ENCODE assay signal across 8 cellular contexts in genomic region chr4:41934813-41935651, GRCh38. TPM values are rescaled to one million over a fixed set of nuclear protein-coding genes. Genes with fewer than 3 reads are reported as not detected.
DNase-seq lines count a peak whose midpoint lies in the region; TF ChIP-seq lines count a peak whose summit lies in the region.

Gene TMEM33 (plus strand): TSS chr4:41935429. CDS start chr4:41935485, 56 bp downstream.

- H3K4me2 ChIP-seq in MM.1S (ENCODE audit: low read depth, low read length), result peak within 1 kb of the TSS; percentile 69

- H3K79me2 ChIP-seq in MM.1S (ENCODE audit: low read length), result peaks cover 49% of the 10 kb centered on the region

- H4K20me1 ChIP-seq in MM.1S (ENCODE audit: insufficient read depth, low read length), result no peaks in the 10 kb centered on the region

- H3K4me3 Mint-ChIP-seq in neural crest cell, result peak within 1 kb of the TSS; percentile 98

- TF ChIP-seq CTCF in MM.1S (IDR thresholded peaks at IDR 0.05; ENCODE audit: low read length) (no peak; the same call in 1 of the 2 replicates), fibroblast of villous mesenchyme (IDR thresholded peaks at IDR 0.05; ENCODE audit: insufficient read depth, low read depth, low read length) (peak; percentile 14), neural crest cell (conservative IDR thresholded peaks at IDR 0.05) (peak; percentile 48)

- peak within 1 kb of the TSS; percentile 92 for H3K9ac ChIP-seq in MM.1S (ENCODE audit: low read length)
- peak within 1 kb of the TSS; percentile 91 to 94 for H3K9ac ChIP-seq in stomach smooth muscle (ENCODE audit: low read length in 2 of 2)

- H2AFZ ChIP-seq in MM.1S (ENCODE audit: low read length), result peak within 1 kb of the TSS; percentile 59

- H3K4me1 ChIP-seq in HAP-1, result peaks cover 41% of the 10 kb centered on the region
- peaks cover 4% of the 10 kb centered on the region; the same call in 1 of the 2 replicates for H3K4me1 ChIP-seq in MM.1S (ENCODE audit: low read length)
- peaks cover 9% of the 10 kb centered on the region for H3K4me1 ChIP-seq in stomach smooth muscle (ENCODE audit: control insufficient read depth, insufficient read depth, low read length)

- no peaks in the 10 kb centered on the region for H3F3A ChIP-seq in MM.1S (ENCODE audit: insufficient read depth, low read length)

- H3K27ac Mint-ChIP-seq in neural crest cell (ENCODE audit: unreplicated experiment), result peak within 1 kb of the TSS; percentile 99

- peaks cover 36% of the 10 kb centered on the region for H3K4me1 Mint-ChIP-seq in neural crest cell

- in situ Hi-C loops in G401 (cut with HindIII; ENCODE audit: low sequenced_read_pairs), result no loop called here
- in situ Hi-C loops in HAP-1 (cut with MboI; ENCODE audit: low sequenced_read_pairs), result no loop called here

- H3K9me2 ChIP-seq in MM.1S (replicated peaks; ENCODE audit: insufficient read depth, low read length), result no peaks in the 10 kb centered on the region

- H3K27me3 ChIP-seq in HAP-1 (ENCODE audit: low read depth) (no peaks in the 10 kb centered on the region), MM.1S (replicated peaks; ENCODE audit: insufficient read depth, low read length) (no peaks in the 10 kb centered on the region), stomach smooth muscle (ENCODE audit: control insufficient read depth in 1 of 2, insufficient read depth in 2 of 2, low read length in 2 of 2) (no peaks in the 10 kb centered on the region)

- H3K36me3 Mint-ChIP-seq in neural crest cell (ENCODE audit: low read depth), result peaks cover 2% of the 10 kb centered on the region

- H3K36me3 ChIP-seq in HAP-1 (replicated peaks), result peaks cover 19% of the 10 kb centered on the region
- H3K36me3 ChIP-seq in MM.1S (replicated peaks; ENCODE audit: insufficient read depth, low read length), result no peaks in the 10 kb centered on the region; the same call in 1 of the 2 replicates
- peaks cover 0 to 5% of the 10 kb centered on the region in 2 donors for H3K36me3 ChIP-seq in stomach smooth muscle (ENCODE audit: control insufficient read depth in 2 of 2, insufficient read depth in 2 of 2, low read length in 2 of 2)

- peak within 1 kb of the TSS; percentile 78 for H3K4me3 ChIP-seq in HAP-1
- H3K4me3 ChIP-seq in MM.1S (ENCODE audit: low read length), result peak within 1 kb of the TSS; percentile 100
- peak within 1 kb of the TSS; percentile 99 for H3K4me3 ChIP-seq in fibroblast of villous mesenchyme (ENCODE audit: low read depth, low read length)
- H3K4me3 ChIP-seq in stomach smooth muscle (ENCODE audit: low read length in 2 of 2), result peak within 1 kb of the TSS; percentile 95

- peaks cover 19% of the 10 kb centered on the region for H3K27me3 Mint-ChIP-seq in neural crest cell (ENCODE audit: low read depth)

- DNase-seq in G401 (ENCODE audit: low spot score) (peak; percentile 96), HAP-1 (ENCODE audit: low spot score in 2 of 2) (peak; percentile 93 to 94), MM.1S (peak; percentile 91), SIG-M5 (lab: John Stamatoyannopoulos, UW) (peak; percentile 21), activated gamma-delta T cell (lab: John Stamatoyannopoulos, UW) (peak; percentile 40), fibroblast of villous mesenchyme (ENCODE audit: low read depth) (peak; percentile 85), neural crest cell (ENCODE audit: low read depth, low spot score) (peak; percentile 63)

- no peaks in the 10 kb centered on the region for H3K9me3 ChIP-seq in HAP-1
- H3K9me3 ChIP-seq in MM.1S (replicated peaks; ENCODE audit: insufficient read depth, low read length), result no peaks in the 10 kb centered on the region
- H3K9me3 ChIP-seq in stomach smooth muscle (ENCODE audit: control insufficient read depth in 2 of 2, low read length in 2 of 2), result no peaks in the 10 kb centered on the region

- H3K9me3 Mint-ChIP-seq in neural crest cell, result no peaks in the 10 kb centered on the region

- peak within 1 kb of the TSS; percentile 57; the same call in 1 of the 2 replicates for H3K27ac ChIP-seq in MM.1S (ENCODE audit: low read length)
- H3K27ac ChIP-seq in stomach smooth muscle (ENCODE audit: low read length), result peak within 1 kb of the TSS; percentile 73

RNA-seq across cellular contexts. Expression of gene TMEM33, which starts in this region (rescaled TPM):
- total RNA-seq in G401 (2014; rRNA removed; shearing (Covaris generic)), result 49.5 and 60.1 TPM in 2 replicates
- total RNA-seq in fibroblast of villous mesenchyme (48.3 and 58.7 TPM in 2 replicates), neural crest cell (73.9 and 74.7 TPM in 2 replicates)

Comparison
In these comparisons a context has a peak if more than half of its experiments do, and no peak if none do; other contexts are left out.
1. Peak in every context shown above with its lines: DNase-seq, H3K4me3 ChIP-seq and H3K27ac ChIP-seq.
2. DNase-seq: peak in every context shown above with its lines; median percentile 96 in G401; 94 in HAP-1; 91 in MM.1S; 85 in fibroblast of villous mesenchyme; 63 in neural crest cell; 40 in activated gamma-delta T cell; 21 in SIG-M5.